In genomic region chr2:73980566-73980965, GRCh38 we compare ENCODE assay signal across 10 cellular contexts. TPM values are rescaled to one million over a fixed set of nuclear protein-coding genes. Genes with fewer than 3 reads are reported as not detected.
DNase-seq lines count a peak whose midpoint lies in the region; ATAC-seq and TF ChIP-seq lines count a peak whose summit lies in the region.
"Had no signal": no experiment of that assay in that cellular context is flagged by ENCODE, and none has a peak within 500 bp of the region (broad histone marks: within the 10 kb centered on the region; RNA-seq: fewer than 3 reads in every experiment).

No MANE protein-coding gene starts in this region.

- H3K36me3 ChIP-seq in PC-3 (ENCODE audit: low read depth, low read length) (no peaks in the 10 kb centered on the region), esophagus squamous epithelium (no peaks in the 10 kb centered on the region)
- H3K36me3 ChIP-seq: uterus had no signal

- POLR2A ChIA-PET in PC-3 (lab: Charles Lee; ENCODE audit: unreplicated experiment) = interaction anchor here (0.6 kb wide), 1 partner anchor 198 kb away, joined by 4 read pairs; the partner anchor contains the start of gene MOB1A

- intact Hi-C loops in PC-3 (cut with micrococcal nuclease) (loop anchor here (5.0 kb wide), 1 partner anchor 43 kb away; no protein-coding TSS in a partner anchor), esophagus squamous epithelium (cut with DNase I) (loop anchor here (5.0 kb wide), 1 partner anchor 53 kb away; the partner anchor contains the start of gene DGUOK)

- no peaks in the 10 kb centered on the region for H3K9me3 ChIP-seq in PC-3 (ENCODE audit: low read length)
- H3K9me3 ChIP-seq in esophagus squamous epithelium = no peaks in the 10 kb centered on the region
- H3K9me3 ChIP-seq: uterus had no signal

- CTCF ChIA-PET in PC-3 (lab: Charles Lee) = no interaction called here

- peaks cover 69% of the 10 kb centered on the region for H3K4me1 Mint-ChIP-seq in activated T-cell treated with anti-CD3 and anti-CD28 coated beads, Interleukin-2, amount 50 U/mL, for 4 hours (ENCODE audit: low read depth)
- peaks cover 46 to 66% of the 10 kb centered on the region in 2 donors for H3K4me1 Mint-ChIP-seq in stimulated activated naive B cell treated with anti-CD40 and anti-IgM and Interleukin-4, amounts not matched to agents 10 μg/mL and 1 μg/mL and 100 μg/mL, for 72 hours

- H2AFZ ChIP-seq in PC-3 (ENCODE audit: low read length) = no peak overlapping the region; the same call in 1 of the 2 replicates

- no peak overlapping the region for H3K27ac ChIP-seq in PC-3 (ENCODE audit: low read length)
- peak overlapping the region; percentile 78 to 99 (median 97) for H3K27ac ChIP-seq in esophagus squamous epithelium
- H3K27ac ChIP-seq: uterus had no signal

- no TSS peak for BruUV-seq in PC-3 (replicated peaks; lab: Mats Ljungman, UMichigan)

- peaks cover 7% of the 10 kb centered on the region for H3F3A ChIP-seq in PC-3 (ENCODE audit: low read length, unreplicated experiment)

- peak overlapping the region; percentile 70 for H3K4me3 Mint-ChIP-seq in activated T-cell treated with anti-CD3 and anti-CD28 coated beads, Interleukin-2, amount 50 U/mL, for 4 hours
- H3K4me3 Mint-ChIP-seq in stimulated activated naive B cell treated with anti-CD40 and anti-IgM and Interleukin-4, amounts not matched to agents 10 μg/mL and 1 μg/mL and 100 μg/mL, for 72 hours = peak overlapping the region; percentile 79 to 86

- H3K4me1 ChIP-seq in PC-3 (ENCODE audit: insufficient read depth, low read length) = peaks cover 48% of the 10 kb centered on the region
- H3K4me1 ChIP-seq in esophagus squamous epithelium = peaks cover 36 to 64% (median 46%) of the 10 kb centered on the region in 3 donors

- peak overlapping the region; percentile 99 for H3K4me2 ChIP-seq in PC-3 (ENCODE audit: low read length)

- H3K9me3 Mint-ChIP-seq in activated T-cell treated with anti-CD3 and anti-CD28 coated beads, Interleukin-2, amount 50 U/mL, for 4 hours = no peaks in the 10 kb centered on the region
- no peaks in the 10 kb centered on the region for H3K9me3 Mint-ChIP-seq in stimulated activated naive B cell treated with anti-CD40 and anti-IgM and Interleukin-4, amounts not matched to agents 10 μg/mL and 1 μg/mL and 100 μg/mL, for 72 hours
- H3K9me3 Mint-ChIP-seq: naive B cell had no signal

- no peaks in the 10 kb centered on the region for H3K36me3 Mint-ChIP-seq in activated T-cell treated with anti-CD3 and anti-CD28 coated beads, Interleukin-2, amount 50 U/mL, for 4 hours (ENCODE audit: insufficient read depth)
- H3K36me3 Mint-ChIP-seq in stimulated activated naive B cell treated with anti-CD40 and anti-IgM and Interleukin-4, amounts not matched to agents 10 μg/mL and 1 μg/mL and 100 μg/mL, for 72 hours = peaks cover 2% of the 10 kb centered on the region in 2 donors
- H3K36me3 Mint-ChIP-seq: naive B cell had no signal

- H3K27me3 Mint-ChIP-seq in activated T-cell treated with anti-CD3 and anti-CD28 coated beads, Interleukin-2, amount 50 U/mL, for 4 hours (ENCODE audit: low read depth) = no peaks in the 10 kb centered on the region
- peaks cover 7 to 8% of the 10 kb centered on the region in 2 donors for H3K27me3 Mint-ChIP-seq in stimulated activated naive B cell treated with anti-CD40 and anti-IgM and Interleukin-4, amounts not matched to agents 10 μg/mL and 1 μg/mL and 100 μg/mL, for 72 hours

- peak overlapping the region; percentile 46; the same call in 1 of the 2 replicates for H3K9ac ChIP-seq in PC-3 (ENCODE audit: low read length)

- H3K4me3 ChIP-seq in PC-3 (ENCODE audit: low read length) (peak overlapping the region; percentile 59), esophagus squamous epithelium (peak overlapping the region; percentile 30 to 64 (median 46))

- 46 to 83% methylated on average over 2 of the region's 2 CpGs for WGBS in esophagus squamous epithelium, 2 donors

- H4K20me1 ChIP-seq in PC-3 (ENCODE audit: low read length) = no peaks in the 10 kb centered on the region; the same call in 1 of the 2 replicates

- no peak for TF ChIP-seq POLR2A in esophagus squamous epithelium (IDR thresholded peaks at IDR 0.05)

- H3K27me3 ChIP-seq in PC-3 (ENCODE audit: low read length) (no peaks in the 10 kb centered on the region), esophagus squamous epithelium (no peaks in the 10 kb centered on the region)
- H3K27me3 ChIP-seq: uterus had no signal

- H3K79me2 ChIP-seq in PC-3 (ENCODE audit: low read length) = peaks cover 13% of the 10 kb centered on the region

- TF ChIP-seq CTCF in PC-3 (conservative IDR thresholded peaks at IDR 0.05; ENCODE audit: low read depth, low read length) (no peak), esophagus squamous epithelium (IDR thresholded peaks at IDR 0.05) (no peak)

- H3K27ac Mint-ChIP-seq in stimulated activated naive B cell treated with anti-CD40 and anti-IgM and Interleukin-4, amounts not matched to agents 10 μg/mL and 1 μg/mL and 100 μg/mL, for 72 hours = no peak overlapping the region

- no peak for DNase-seq in activated T-cell treated with anti-CD3 and anti-CD28 coated beads, Interleukin-2, amount 50 U/mL, for 4 hours
- DNase-seq in activated T-cell treated with anti-CD3 and anti-CD28 coated beads for 4 hours (no peak), PC-3 (no peak), esophagus squamous epithelium (lab: John Stamatoyannopoulos, UW) (no peak), SIG-M5 (lab: John Stamatoyannopoulos, UW) (no peak)
- DNase-seq in stimulated activated naive B cell treated with anti-CD40 and anti-IgM and Interleukin-4, amounts not matched to agents 10 μg/mL and 1 μg/mL and 100 μg/mL, for 72 hours = no peak
- no peak for DNase-seq in activated effector memory CD4-positive, alpha-beta T cell treated with anti-CD3 and anti-CD28 coated beads, Interleukin-2, amount 50 U/mL, for 16 hours
- DNase-seq: naive B cell, uterus had no signal

- no peaks in the 10 kb centered on the region for H3K9me2 ChIP-seq in PC-3 (replicated peaks; ENCODE audit: low read length)

- ATAC-seq in activated T-cell treated with anti-CD3 and anti-CD28 coated beads, Interleukin-2, amount 50 U/mL, for 4 hours = no peak
- ATAC-seq in PC-3 (no peak), GM21825 (IDR thresholded peaks at IDR 0.05; ENCODE audit: unreplicated experiment) (no peak)
- no peak for ATAC-seq in stimulated activated naive B cell treated with anti-CD40 and anti-IgM and Interleukin-4, amounts not matched to agents 10 μg/mL and 1 μg/mL and 100 μg/mL, for 72 hours (replicated peaks)

RNA-seq across cellular contexts. Expression of gene TET3, which starts 4.1 kb away (rescaled TPM):
- total RNA-seq in activated T-cell treated with anti-CD3 and anti-CD28 coated beads, Interleukin-2, amount 50 U/mL, for 4 hours = 10 to 100 TPM; 30.8 to 34.0 (median 31.7) TPM
- 6.1 and 10.1 TPM in 2 replicates for total RNA-seq in PC-3 (2014; rRNA removed)
- total RNA-seq in esophagus squamous epithelium = 10 to 100 TPM in 3 of 4 donors, 1 to 10 TPM in 1; 6.6 to 20.2 (median 16.2) TPM

RNA-seq across cellular contexts. Expression of gene DGUOK, which starts 53.9 kb away (rescaled TPM):
- 10 to 100 TPM; 69.5 to 76.0 (median 74.2) TPM for total RNA-seq in activated T-cell treated with anti-CD3 and anti-CD28 coated beads, Interleukin-2, amount 50 U/mL, for 4 hours
- total RNA-seq in PC-3 (2014; rRNA removed) = 42.2 and 61.3 TPM in 2 replicates
- 10 to 100 TPM; 23.5 to 53.4 (median 40.2) TPM for total RNA-seq in esophagus squamous epithelium
